8 cellular contexts compared by ENCODE assay signal in the genomic region with DNA sequence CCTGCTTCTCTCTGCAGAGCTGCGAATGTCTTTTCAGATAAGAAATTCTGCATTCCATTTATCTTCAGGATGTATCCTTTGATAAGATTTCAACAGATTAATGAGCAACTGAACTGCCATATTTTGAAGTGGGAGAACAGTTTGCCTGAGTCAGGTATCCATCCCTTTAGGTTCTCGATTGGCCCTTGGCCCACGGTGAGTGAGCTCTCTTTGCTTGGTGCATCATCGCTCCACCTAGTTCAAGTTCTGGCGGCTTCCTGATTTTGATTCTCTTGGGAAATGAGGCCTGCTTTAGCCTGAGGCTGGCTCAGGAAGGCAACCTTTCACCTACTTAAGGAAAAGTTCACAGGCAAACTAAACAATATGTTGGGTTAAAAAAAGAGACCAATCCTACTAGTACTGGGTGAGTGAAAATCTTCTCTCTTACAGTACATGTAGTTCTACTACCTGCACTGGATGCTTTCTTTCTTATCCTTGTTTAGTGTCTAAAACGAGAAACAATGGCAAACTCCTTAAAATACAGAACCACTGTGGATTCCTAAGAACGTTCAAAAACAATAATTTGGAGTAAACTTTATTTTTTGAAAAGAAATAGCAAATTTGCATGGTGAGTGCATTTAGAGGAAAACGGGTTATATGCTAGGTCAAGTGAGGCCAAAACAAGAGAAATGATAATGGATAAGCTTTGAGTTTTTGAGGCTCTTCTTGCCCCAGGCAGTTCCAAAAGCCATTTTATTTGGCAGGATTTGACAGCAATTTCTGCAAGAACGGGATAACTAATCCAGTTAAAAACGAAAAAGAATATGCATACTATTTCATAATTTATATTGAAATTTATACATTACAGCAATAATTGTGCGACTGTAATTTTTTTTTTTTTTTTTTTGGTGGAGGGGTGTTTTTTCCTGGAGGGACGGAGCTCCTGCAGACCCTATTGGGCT. TPM values are rescaled to one million over a fixed set of nuclear protein-coding genes. Genes with fewer than 3 reads are reported as not detected.
DNase-seq lines count a peak whose midpoint lies in the region; ATAC-seq, FAIRE-seq and TF ChIP-seq lines count a peak whose summit lies in the region.

No MANE protein-coding gene starts in this region.

- H3K79me2 ChIP-seq in mesendoderm (ENCODE audit: control insufficient read depth, insufficient read depth, low read length) = peaks cover 36% of the 10 kb centered on the region

- no peak overlapping the region for H2BK5ac ChIP-seq in mesendoderm (ENCODE audit: low read length)

- H3K4me3 ChIP-seq in A549 = peak overlapping the region; percentile 96
- peak overlapping the region; percentile 60 for H3K4me3 ChIP-seq in GM08714 (ENCODE audit: low read length)
- peak overlapping the region; percentile 89 to 91 for H3K4me3 ChIP-seq in Panc1 (ENCODE audit: low read depth in 2 of 2, low read length in 2 of 2)
- peak overlapping the region; percentile 52 for H3K4me3 ChIP-seq in endocrine pancreas (ENCODE audit: control insufficient read depth, insufficient read depth, low read length)
- no peak overlapping the region for H3K4me3 ChIP-seq in mesendoderm (ENCODE audit: low read length)
- H3K4me3 ChIP-seq in upper lobe of right lung = peak overlapping the region; percentile 79

- no peak for TF ChIP-seq POLR2A in A549 (IDR thresholded peaks at IDR 0.05; ENCODE audit: low read length)

- POLR2A ChIA-PET in A549 (lab: Yijun Ruan, JAX) = interaction anchor here (0.6 to 3.9 kb wide), 8 partner anchors 11 to 151 kb away, joined by 3 to 43 read pairs (median 7); no protein-coding TSS in a partner anchor
- POLR2A ChIA-PET in Panc1 (lab: Charles Lee) = no interaction called here

- H3K27ac ChIP-seq in A549 (peak overlapping the region; percentile 97 to 100), Panc1 (ENCODE audit: low read length) (peak overlapping the region; percentile 82), mesendoderm (ENCODE audit: low read depth, low read length) (peak overlapping the region; percentile 27), upper lobe of right lung (peak overlapping the region; percentile 96)

- DNase-seq in A549 (ENCODE audit: low read depth in 1 of 2, low spot score in 1 of 2) (peak; percentile 42 to 87), Panc1 (ENCODE audit: low read depth, low spot score) (no peak), mesendoderm (peak; percentile 91), upper lobe of right lung (peak; percentile 67)

- WGBS in A549 (ENCODE audit: missing lambda C conversion rate) = 7% methylated on average over 12 of the region's 12 CpGs
- WGBS in mesendoderm (ENCODE audit: extremely low coverage, insufficient coverage, low lambda C conversion rate) = no CpG with 5 or more reads among the region's 12 CpGs

- H3K27me3 ChIP-seq in Panc1 (ENCODE audit: control insufficient read depth, insufficient read depth, low read length) = no peaks in the 10 kb centered on the region
- H3K27me3 ChIP-seq in endocrine pancreas (ENCODE audit: control insufficient read depth, insufficient read depth, low read length) = no peaks in the 10 kb centered on the region
- no peaks in the 10 kb centered on the region for H3K27me3 ChIP-seq in mesendoderm (ENCODE audit: insufficient read depth, low read length, poor library complexity)
- no peaks in the 10 kb centered on the region for H3K27me3 ChIP-seq in upper lobe of right lung

- BruUV-seq in Panc1 (replicated peaks; lab: Mats Ljungman, UMichigan) = no TSS peak

- CTCF ChIA-PET in A549 (lab: Yijun Ruan, JAX) (interaction anchor here (5.4 kb wide), 1 partner anchor 151 kb away, joined by 60 read pairs; no protein-coding TSS in a partner anchor), Panc1 (lab: Charles Lee) (interaction anchor here (0.7 kb wide), 1 partner anchor 62 kb away, joined by 7 read pairs; no protein-coding TSS in a partner anchor)

- H3K23ac ChIP-seq in mesendoderm (ENCODE audit: low read length) = no peak overlapping the region

- no peak overlapping the region for H4K8ac ChIP-seq in mesendoderm (ENCODE audit: low read depth, low read length)

- H3K36me3 ChIP-seq in Panc1 (ENCODE audit: control insufficient read depth, insufficient read depth, low read length) (no peaks in the 10 kb centered on the region; the same call in 1 of the 2 replicates), endocrine pancreas (ENCODE audit: control insufficient read depth, insufficient read depth, low read length) (no peaks in the 10 kb centered on the region), mesendoderm (ENCODE audit: control insufficient read depth, insufficient read depth, low read length) (no peaks in the 10 kb centered on the region), upper lobe of right lung (no peaks in the 10 kb centered on the region)

- in situ Hi-C loops in Panc1 (cut with HindIII; ENCODE audit: low pct_unique_long_range_greater_than_20kb, low sequenced_read_pairs) = no loop called here

- H2BK120ac ChIP-seq in mesendoderm (ENCODE audit: low read depth, low read length) = no peak overlapping the region

- H3K9me3 ChIP-seq in A549 (no peaks in the 10 kb centered on the region), Panc1 (ENCODE audit: control insufficient read depth, insufficient read depth, low read depth, low read length) (no peaks in the 10 kb centered on the region), endocrine pancreas (ENCODE audit: control insufficient read depth, low read length) (no peaks in the 10 kb centered on the region), upper lobe of right lung (no peaks in the 10 kb centered on the region)

- peak overlapping the region; percentile 35 for H3K56ac ChIP-seq in mesendoderm (ENCODE audit: low read length)

- H3K18ac ChIP-seq in mesendoderm (ENCODE audit: low read length) = no peak overlapping the region

- H3K4me2 ChIP-seq in A549 = peak overlapping the region; percentile 96
- H3K4me2 ChIP-seq in mesendoderm (ENCODE audit: low read length) = no peak overlapping the region

- H4K5ac ChIP-seq in mesendoderm (ENCODE audit: low read length) = no peak overlapping the region

- H3K9ac ChIP-seq in endocrine pancreas (ENCODE audit: control insufficient read depth, insufficient read depth, low read length) (no peak overlapping the region), mesendoderm (ENCODE audit: low read length) (peak overlapping the region; percentile 16)

- H2AK5ac ChIP-seq in mesendoderm (ENCODE audit: low read length) = no peak overlapping the region

- TF ChIP-seq EP300 in A549 (IDR thresholded peaks at IDR 0.05) = no peak

- no peak for FAIRE-seq in A549 (lab: Jason Lieb, UNC)

- H3K4ac ChIP-seq in mesendoderm (ENCODE audit: low read depth, low read length) = peak overlapping the region; percentile 55

- no peak for TF ChIP-seq RAD21 in A549 (conservative IDR thresholded peaks at IDR 0.05 in 1 of 2, IDR thresholded peaks at IDR 0.05 in 1 of 2)

- TF ChIP-seq CTCF in A549 (IDR thresholded peaks at IDR 0.05) (no peak), Panc1 (IDR thresholded peaks at IDR 0.05) (no peak), upper lobe of right lung (IDR thresholded peaks at IDR 0.05) (no peak)

- intact Hi-C loops in Panc1 (cut with micrococcal nuclease; ENCODE audit: unreplicated experiment) (no loop called here), upper lobe of right lung (cut with DNase I) (no loop called here)

- peaks cover 7% of the 10 kb centered on the region for H3K79me1 ChIP-seq in mesendoderm (ENCODE audit: low read length)

- ATAC-seq in A549 (peak; percentile 35 to 57), Panc1 (no peak), upper lobe of right lung (peak; percentile 5), HG03354 (IDR thresholded peaks at IDR 0.05; ENCODE audit: poor library complexity, severe bottlenecking, unreplicated experiment) (no peak), GM18870 (IDR thresholded peaks at IDR 0.05; ENCODE audit: unreplicated experiment) (no peak)

- H3K4me1 ChIP-seq in A549 = peaks cover 37% of the 10 kb centered on the region
- peaks cover 39% of the 10 kb centered on the region for H3K4me1 ChIP-seq in Panc1 (ENCODE audit: control insufficient read depth, insufficient read depth, low read length)
- peaks cover 29% of the 10 kb centered on the region for H3K4me1 ChIP-seq in endocrine pancreas (ENCODE audit: control insufficient read depth, insufficient read depth, low read length)
- peaks cover 7% of the 10 kb centered on the region for H3K4me1 ChIP-seq in mesendoderm (ENCODE audit: control insufficient read depth, low read depth, low read length)
- peaks cover 18% of the 10 kb centered on the region for H3K4me1 ChIP-seq in upper lobe of right lung

- peak overlapping the region; percentile 7 for H2BK15ac ChIP-seq in mesendoderm (replicated peaks; ENCODE audit: low read depth)

TF ChIP-seq in A549, 52 proteins besides CTCF, POLR2A, EP300 and RAD21 (continues in another document):
- no peak for TF ChIP-seq PHF8 (IDR thresholded peaks at IDR 0.05; ENCODE audit: borderline replicate concordance, low read depth)
- peak; percentile 45 for TF ChIP-seq MAFK (IDR thresholded peaks at IDR 0.05; ENCODE audit: partially characterized antibody)
- TF ChIP-seq HOXB5 (CRISPR knock-in tag; IDR thresholded peaks at IDR 0.05) = peak; percentile 56; the same call in 1 of the 2 replicates
- peak; percentile 67; the same call in 1 of the 2 replicates for TF ChIP-seq HOXB13 (CRISPR knock-in tag; IDR thresholded peaks at IDR 0.05; ENCODE audit: low read depth)
- no peak for TF ChIP-seq NPAS2 (CRISPR knock-in tag; IDR thresholded peaks at IDR 0.05; ENCODE audit: borderline replicate concordance)
- TF ChIP-seq SREBF2 (IDR thresholded peaks at IDR 0.05) = no peak
- TF ChIP-seq, protein P1, sequence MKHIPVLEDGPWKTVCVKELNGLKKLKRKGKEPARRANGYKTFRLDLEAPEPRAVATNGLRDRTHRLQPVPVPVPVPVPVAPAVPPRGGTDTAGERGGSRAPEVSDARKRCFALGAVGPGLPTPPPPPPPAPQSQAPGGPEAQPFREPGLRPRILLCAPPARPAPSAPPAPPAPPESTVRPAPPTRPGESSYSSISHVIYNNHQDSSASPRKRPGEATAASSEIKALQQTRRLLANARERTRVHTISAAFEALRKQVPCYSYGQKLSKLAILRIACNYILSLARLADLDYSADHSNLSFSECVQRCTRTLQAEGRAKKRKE (CRISPR knock-in tag; IDR thresholded peaks at IDR 0.05; ENCODE audit: low read depth) = 0 out of 2 replicates have a peak, but pooled peaks have one; percentile 27
- TF ChIP-seq RCOR1 (IDR thresholded peaks at IDR 0.05; ENCODE audit: low read depth, low read length) = no peak
- TF ChIP-seq ZC3H11A (IDR thresholded peaks at IDR 0.05) = no peak
- 0 out of 2 replicates have a peak, but pooled peaks have one; percentile 27 for TF ChIP-seq HEYL (CRISPR knock-in tag; IDR thresholded peaks at IDR 0.05)

RNA-seq across cellular contexts. Expression of a gene that starts 0.8 kb away (rescaled TPM):
- polyA plus RNA-seq in A549 (2011; rRNA removed) = 160 and 209 TPM in 2 replicates
- polyA plus RNA-seq in A549 (2012; cell fraction: cytosol; rRNA removed) = 35.0 and 40.1 TPM in 2 replicates
- polyA plus RNA-seq in A549 (2012; cell fraction: nucleus; rRNA removed) = 48.9 and 60.2 TPM in 2 replicates
- 89.1 to 142 TPM (median 128 TPM) in 3 replicates for polyA plus RNA-seq in A549 (2017; fragmentation: RNase III; extraction: RNeasy Plus Mini Kit Qiagen cat#74134 plus additional on column Dnase treatment)
- polyA minus RNA-seq in A549 (2011; rRNA and poly(A)+ RNA removed) = 149 and 161 TPM in 2 replicates
- 85.2 TPM for total RNA-seq in Panc1 (2021; ENCODE audit: unreplicated experiment)
- 38.7 TPM for polyA plus RNA-seq in Panc1 (2012; ENCODE audit: insufficient read length)
- polyA plus RNA-seq in mesendoderm (2013, experiment 1 of 2) = 81.5 TPM
- 84.2 TPM for polyA plus RNA-seq in mesendoderm (2013, experiment 2 of 2)
- total RNA-seq in upper lobe of right lung = 91.5 TPM

Comparison
In these comparisons a context has a peak if more than half of its experiments do, and no peak if none do; other contexts are left out.
1. ATAC-seq: peak in A549 (2 of 2) and upper lobe of right lung (single experiment); none in Panc1 (single experiment), HG03354 (single experiment) and GM18870 (single experiment).
2. H3K27ac ChIP-seq: peak in every context shown above with its lines; median percentile 98 in A549; 96 in upper lobe of right lung; 82 in Panc1; 27 in mesendoderm.